ENCODE assay signal across 23 cellular contexts in the genomic region with DNA sequence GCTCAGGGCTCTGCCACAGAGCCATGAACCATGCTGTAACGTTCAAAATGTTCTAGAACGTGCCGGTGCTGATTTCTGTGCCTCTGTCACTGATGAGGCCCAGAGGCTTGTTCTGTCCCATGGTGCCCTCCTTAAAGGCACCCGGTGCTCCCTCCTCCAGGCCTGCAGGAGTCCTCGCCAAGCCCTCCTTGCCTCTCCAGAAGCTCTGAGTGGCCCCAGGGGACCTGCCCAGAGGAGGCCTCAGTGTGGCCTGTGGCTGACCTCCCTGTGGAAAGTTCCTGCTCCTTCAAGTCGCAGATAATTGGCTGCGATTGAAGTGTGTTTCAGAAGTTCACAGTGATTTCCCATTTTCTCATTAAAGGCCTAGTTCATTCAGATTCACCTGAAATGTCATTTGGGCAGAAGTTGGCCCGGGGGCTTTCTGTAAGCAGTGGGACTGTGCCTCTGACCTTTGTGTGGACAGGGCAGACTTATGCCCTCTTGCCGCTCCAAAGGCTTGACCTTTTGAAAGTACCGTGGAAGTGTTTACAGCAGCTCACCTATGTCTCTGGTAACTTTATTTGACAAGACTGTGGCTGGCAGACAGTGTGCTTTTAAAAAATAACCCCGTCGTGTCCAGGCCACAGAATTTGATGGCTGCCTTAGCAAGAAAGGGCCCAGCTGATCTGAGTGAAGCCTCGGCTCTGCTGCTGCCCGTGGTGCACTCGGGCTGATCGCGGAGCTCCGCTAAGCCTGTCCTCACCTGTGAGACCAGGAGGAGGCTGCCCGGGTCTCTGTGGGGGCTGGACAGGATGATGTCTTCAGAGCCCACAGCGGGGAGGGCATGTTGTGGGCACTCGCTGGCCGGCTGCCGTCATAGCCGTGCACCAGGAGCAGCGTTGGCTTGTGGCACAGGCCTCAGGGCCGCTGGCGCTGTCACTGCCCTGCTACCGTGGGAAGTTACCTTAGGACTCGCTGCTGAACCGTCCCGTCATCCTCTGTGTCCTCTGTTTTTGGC.
"Had no signal": no experiment of that assay in that cellular context is flagged by ENCODE, and none has a peak within 500 bp of the region (broad histone marks: within the 10 kb centered on the region; RNA-seq: fewer than 3 reads in every experiment).

No MANE protein-coding gene starts in this region.

- H3K4me3 Mint-ChIP-seq: central memory CD8-positive, alpha-beta T cell; dendritic cell treated with granulocyte-macrophage colony-stimulating factor and Interleukin-4, amounts not matched to agents 40 ng/mL and 50 ng/mL, for 4 days; natural killer cell; neural crest cell; stimulated activated memory B cell treated with anti-CD40 and anti-IgM and Interleukin-4, amounts not matched to agents 10 μg/mL and 1 μg/mL and 100 μg/mL, for 72 hours had no signal

- H3K36me3 Mint-ChIP-seq: natural killer cell had no signal

- H3K9me3 Mint-ChIP-seq: central memory CD8-positive, alpha-beta T cell; dendritic cell treated with granulocyte-macrophage colony-stimulating factor and Interleukin-4, amounts not matched to agents 40 ng/mL and 50 ng/mL, for 4 days; natural killer cell; neural crest cell; stimulated activated memory B cell treated with anti-CD40 and anti-IgM and Interleukin-4, amounts not matched to agents 10 μg/mL and 1 μg/mL and 100 μg/mL, for 72 hours had no signal

- H3K27me3 Mint-ChIP-seq: central memory CD8-positive, alpha-beta T cell; dendritic cell treated with granulocyte-macrophage colony-stimulating factor and Interleukin-4, amounts not matched to agents 40 ng/mL and 50 ng/mL, for 4 days; stimulated activated memory B cell treated with anti-CD40 and anti-IgM and Interleukin-4, amounts not matched to agents 10 μg/mL and 1 μg/mL and 100 μg/mL, for 72 hours had no signal

- H3K4me1 ChIP-seq: colonic mucosa, foreskin keratinocyte, lower lobe of right lung, prostate gland, sigmoid colon, stomach, testis, tibial artery had no signal

- H3K27ac Mint-ChIP-seq: dendritic cell treated with granulocyte-macrophage colony-stimulating factor and Interleukin-4, amounts not matched to agents 40 ng/mL and 50 ng/mL, for 4 days; natural killer cell; stimulated activated memory B cell treated with anti-CD40 and anti-IgM and Interleukin-4, amounts not matched to agents 10 μg/mL and 1 μg/mL and 100 μg/mL, for 72 hours had no signal

- H3K4me3 ChIP-seq: colonic mucosa, esophagus muscularis mucosa, gastroesophageal sphincter, heart right ventricle, lower lobe of right lung, prostate gland, sigmoid colon, stomach, testis, tibial artery, upper lobe of left lung had no signal

- H3K27me3 ChIP-seq: colonic mucosa, esophagus muscularis mucosa, foreskin keratinocyte, gastroesophageal sphincter, heart right ventricle, sigmoid colon, stomach, testis, tibial artery, upper lobe of left lung had no signal

- H3K36me3 ChIP-seq: colonic mucosa, prostate gland had no signal

- H3K27ac ChIP-seq: colonic mucosa, esophagus muscularis mucosa, foreskin keratinocyte, gastroesophageal sphincter, heart right ventricle, lower lobe of right lung, prostate gland, sigmoid colon, stomach, testis, tibial artery, upper lobe of left lung had no signal

- H3K4me1 Mint-ChIP-seq: natural killer cell, neural crest cell had no signal

- H3K9me3 ChIP-seq: colonic mucosa, esophagus muscularis mucosa, gastroesophageal sphincter, heart right ventricle, lower lobe of right lung, prostate gland, sigmoid colon, stomach, testis, tibial artery, upper lobe of left lung had no signal

- DNase-seq: colonic mucosa; effector CD8-positive, alpha-beta T cell; foreskin keratinocyte; glutamatergic neuron; hippocampal formation; left ventricle myocardium superior; lower lobe of right lung; natural killer cell; sigmoid colon; stimulated activated CD4-positive, alpha-beta T cell treated with anti-CD3 and anti-CD28 coated beads, Interleukin-2, amount 100 ng/mL, for 24 hours; stimulated activated CD4-positive, alpha-beta T cell treated with anti-CD3 and anti-CD28 coated beads, Interleukin-4, amount 100 ng/mL, for 24 hours; stomach; testis; tibial artery had no signal

- ATAC-seq: foreskin keratinocyte; gastroesophageal sphincter; heart right ventricle; left ventricle myocardium superior; natural killer cell; stimulated activated memory B cell treated with anti-CD40 and anti-IgM and Interleukin-4, amounts not matched to agents 10 μg/mL and 1 μg/mL and 100 μg/mL, for 72 hours had no signal
